12 cellular contexts compared by ENCODE assay signal in genomic region chr11:46291441-46292143, GRCh38. TPM values are rescaled to one million over a fixed set of nuclear protein-coding genes. Genes with fewer than 3 reads are reported as not detected.
DNase-seq lines count a peak whose midpoint lies in the region; TF ChIP-seq lines count a peak whose summit lies in the region.
"Had no signal": no experiment of that assay in that cellular context is flagged by ENCODE, and none has a peak within 500 bp of the region (broad histone marks: within the 10 kb centered on the region; RNA-seq: fewer than 3 reads in every experiment).

No MANE protein-coding gene starts in this region.

- H3K27me3 ChIP-seq in H7 (ENCODE audit: control insufficient read depth, insufficient read depth, low read length), result no peaks in the 10 kb centered on the region
- peaks cover 6% of the 10 kb centered on the region; the same call in 1 of the 2 replicates for H3K27me3 ChIP-seq in iPS-20b (ENCODE audit: insufficient read depth, low read length)
- H3K27me3 ChIP-seq in spleen (replicated peaks in 1 of 7), result peaks cover 0 to 50% (median 15%) of the 10 kb centered on the region in 7 donors

- H3K36me3 Mint-ChIP-seq in activated CD4-positive, alpha-beta T cell treated with anti-CD3 and anti-CD28 coated beads, Interleukin-2, amount 10 ng/mL, durations not matched to agents 24 days and 14 days (ENCODE audit: low read depth), result no peaks in the 10 kb centered on the region
- H3K36me3 Mint-ChIP-seq: natural killer cell had no signal

- H3K36me3 ChIP-seq in H7 (replicated peaks; ENCODE audit: control insufficient read depth, insufficient read depth, low read length) (no peaks in the 10 kb centered on the region; the same call in 1 of the 2 replicates), iPS-20b (ENCODE audit: insufficient read depth, low read depth, low read length) (no peaks in the 10 kb centered on the region), spleen (no peaks in the 10 kb centered on the region)
- H3K36me3 ChIP-seq: HAP-1 had no signal

- peaks cover 32% of the 10 kb centered on the region for H3K27me3 Mint-ChIP-seq in activated CD4-positive, alpha-beta T cell treated with anti-CD3 and anti-CD28 coated beads, Interleukin-2, amount 10 ng/mL, durations not matched to agents 24 days and 14 days

- H3K27ac Mint-ChIP-seq in activated CD4-positive, alpha-beta T cell treated with anti-CD3 and anti-CD28 coated beads, Interleukin-2, amount 10 ng/mL, durations not matched to agents 24 days and 14 days, result no peak overlapping the region
- H3K27ac Mint-ChIP-seq: natural killer cell had no signal

- H3K9me3 ChIP-seq in iPS-20b (ENCODE audit: insufficient read depth, low read depth, low read length), result no peaks in the 10 kb centered on the region
- H3K9me3 ChIP-seq in spleen, result no peaks in the 10 kb centered on the region
- H3K9me3 ChIP-seq: HAP-1 had no signal

- peaks cover 39% of the 10 kb centered on the region for H3K4me1 ChIP-seq in iPS-20b (ENCODE audit: insufficient read depth, low read length)
- peaks cover 7 to 49% (median 30%) of the 10 kb centered on the region in 6 donors for H3K4me1 ChIP-seq in spleen

- H3K9me3 Mint-ChIP-seq in activated CD4-positive, alpha-beta T cell treated with anti-CD3 and anti-CD28 coated beads, Interleukin-2, amount 10 ng/mL, durations not matched to agents 24 days and 14 days, result no peaks in the 10 kb centered on the region
- H3K9me3 Mint-ChIP-seq: natural killer cell had no signal

- WGBS in spleen, 5 donors, result 58 to 81% (median 70%) methylated on average over 10 of the region's 10 CpGs

- DNase-seq in H7 (peak; percentile 68), amniotic epithelial cell (ENCODE audit: low read depth) (peak; percentile 61), spleen (no peak), midbrain (lab: John Stamatoyannopoulos, UW) (no peak), 8988T (no peak), mesenteric fat pad (ENCODE audit: low spot score) (no peak)
- DNase-seq in activated CD4-positive, alpha-beta T cell treated with anti-CD3 and anti-CD28 coated beads, Interleukin-2, amount 10 ng/mL, durations not matched to agents 24 days and 14 days, result no peak
- DNase-seq: natural killer cell, NCI-H2227 treated with DMSO at 0.1 percent for 48 hours had no signal

- peak overlapping the region; percentile 56; the same call in 1 of the 2 replicates for H3K9ac ChIP-seq in iPS-20b (ENCODE audit: low read depth, low read length)

- intact Hi-C loops in spleen (cut with DNase I; ENCODE audit: low total_unique reads), result no loop called here
- intact Hi-C loops in activated CD4-positive, alpha-beta T cell treated with anti-CD3 and anti-CD28 coated beads, Interleukin-2, amount 10 ng/mL, durations not matched to agents 24 days and 14 days (cut with micrococcal nuclease), result no loop called here

- TF ChIP-seq CTCF in spleen (IDR thresholded peaks at IDR 0.05 in 8 of 11, conservative IDR thresholded peaks at IDR 0.05 in 3 of 11), result no peak

- H3K4me3 ChIP-seq in H7 (ENCODE audit: insufficient read depth, low read depth, low read length), result no peak overlapping the region
- no peak overlapping the region for H3K4me3 ChIP-seq in iPS-20b (ENCODE audit: low read length)
- no peak overlapping the region for H3K4me3 ChIP-seq in spleen
- H3K4me3 ChIP-seq: HAP-1 had no signal

- H3K4me1 Mint-ChIP-seq in activated CD4-positive, alpha-beta T cell treated with anti-CD3 and anti-CD28 coated beads, Interleukin-2, amount 10 ng/mL, durations not matched to agents 24 days and 14 days, result peaks cover 6% of the 10 kb centered on the region

- no peak for TF ChIP-seq POLR2A in spleen (IDR thresholded peaks at IDR 0.05)

- H3K4me3 Mint-ChIP-seq in activated CD4-positive, alpha-beta T cell treated with anti-CD3 and anti-CD28 coated beads, Interleukin-2, amount 10 ng/mL, durations not matched to agents 24 days and 14 days, result no peak overlapping the region
- H3K4me3 Mint-ChIP-seq: natural killer cell had no signal

- H3K27ac ChIP-seq in iPS-20b (ENCODE audit: low read length) (no peak overlapping the region), spleen (peak overlapping the region in 5 of 8 donors; percentile 0 to 51 (median 13))

RNA-seq across cellular contexts. Expression of gene CREB3L1, which starts 14.1 kb away (rescaled TPM):
- total RNA-seq in H7 (2014; rRNA removed; shearing (Covaris generic)), result 1.6 and 5.0 TPM in 2 replicates
- 1 to 10 TPM; 2.0 to 8.9 (median 5.0) TPM for total RNA-seq in spleen
- 1 to 10 TPM in 2 of 3 donors, under 1 TPM in 1; 0.28 to 1.4 (median 1.1) TPM for polyA plus RNA-seq in spleen
- total RNA-seq in activated CD4-positive, alpha-beta T cell treated with anti-CD3 and anti-CD28 coated beads, Interleukin-2, amount 10 ng/mL, durations not matched to agents 24 days and 14 days, result 0.09 and 0.17 TPM in 2 replicates
- 8.4 TPM for total RNA-seq in mesenteric fat pad
- total RNA-seq: natural killer cell, SK-MEL-5 had no signal

RNA-seq across cellular contexts. Expression of gene DGKZ, which starts 55.7 kb away (rescaled TPM):
- total RNA-seq in H7 (2014; rRNA removed; shearing (Covaris generic)), result 80.8 and 109 TPM in 2 replicates
- total RNA-seq in spleen (100 to 1,000 TPM in 5 of 7 donors, 10 to 100 TPM in 2; 86.0 to 136 (median 106) TPM), mesenteric fat pad (54.3 TPM)
- polyA plus RNA-seq in spleen, result 10 to 100 TPM; 44.2 to 89.0 (median 60.9) TPM
- total RNA-seq in activated CD4-positive, alpha-beta T cell treated with anti-CD3 and anti-CD28 coated beads, Interleukin-2, amount 10 ng/mL, durations not matched to agents 24 days and 14 days, result 87.4 and 94.7 TPM in 2 replicates

Comparison
In these comparisons a context has a peak if more than half of its experiments do, and no peak if none do; other contexts are left out.
1. DNase-seq: peak in H7 (single experiment) and amniotic epithelial cell (single experiment); none in spleen (single experiment), midbrain (single experiment), activated CD4-positive, alpha-beta T cell treated with anti-CD3 and anti-CD28 coated beads, Interleukin-2, amount 10 ng/mL, durations not matched to agents 24 days and 14 days (single experiment), 8988T (single experiment) and mesenteric fat pad (single experiment).